ENCODE assay signal across 11 cellular contexts in genomic region chr2:237752761-237753165, GRCh38. TPM values are rescaled to one million over a fixed set of nuclear protein-coding genes. Genes with fewer than 3 reads are reported as not detected.
DNase-seq lines count a peak whose midpoint lies in the region; ATAC-seq and TF ChIP-seq lines count a peak whose summit lies in the region.
"Had no signal": no experiment of that assay in that cellular context is flagged by ENCODE, and none has a peak within 500 bp of the region (broad histone marks: within the 10 kb centered on the region; RNA-seq: fewer than 3 reads in every experiment).

No MANE protein-coding gene starts in this region.

- no peaks in the 10 kb centered on the region for H3K27me3 ChIP-seq in neural progenitor cell

- peak; percentile 87 for ATAC-seq in HG02840 (IDR thresholded peaks at IDR 0.05; ENCODE audit: low FRiP score, unreplicated experiment)
- peak; percentile 91 for ATAC-seq in activated B cell treated with CpG ODN at 0.5 μM for 24 hours (ENCODE audit: low read depth)
- peak; percentile 99 for ATAC-seq in stimulated activated naive CD8-positive, alpha-beta T cell treated with anti-CD3 and anti-CD28 coated beads, Interleukin-15, Interleukin-2, amounts not matched to agents 100 U/mL and 50 U/mL, for 24 hours

- no peak overlapping the region for H3K9ac ChIP-seq in neural progenitor cell

- no peak overlapping the region for H3K4me3 ChIP-seq in neural progenitor cell
- H3K4me3 ChIP-seq: thoracic aorta had no signal

- H3K36me3 Mint-ChIP-seq in activated B cell treated with CpG ODN at 0.5 μM for 24 hours (ENCODE audit: low read depth) (peaks cover 91% of the 10 kb centered on the region), neural progenitor cell (peaks cover 47% of the 10 kb centered on the region)

- H3K9me3 Mint-ChIP-seq in activated B cell treated with CpG ODN at 0.5 μM for 24 hours (no peaks in the 10 kb centered on the region), neural progenitor cell (no peaks in the 10 kb centered on the region)

- H3K9me3 ChIP-seq in neural progenitor cell (ENCODE audit: low read depth) = no peaks in the 10 kb centered on the region
- H3K9me3 ChIP-seq: thoracic aorta had no signal

- TF ChIP-seq CTCF in activated B cell treated with CpG ODN at 0.5 μM for 24 hours (IDR thresholded peaks at IDR 0.05) (no peak), neural progenitor cell (IDR thresholded peaks at IDR 0.05) (no peak)

- no peaks in the 10 kb centered on the region for H3F3A ChIP-seq in neural progenitor cell (ENCODE audit: low read depth)

- H3K79me2 ChIP-seq in neural progenitor cell (ENCODE audit: low read depth) = no peaks in the 10 kb centered on the region

- no peaks in the 10 kb centered on the region for H4K20me1 ChIP-seq in neural progenitor cell (ENCODE audit: low read depth)

- H3K4me3 Mint-ChIP-seq in activated B cell treated with CpG ODN at 0.5 μM for 24 hours = no peak overlapping the region
- H3K4me3 Mint-ChIP-seq in neural progenitor cell = no peak overlapping the region

- CTCF ChIA-PET in activated B cell treated with CpG ODN at 0.5 μM for 24 hours (lab: Charles Lee) = no interaction called here

- H3K27ac Mint-ChIP-seq in activated B cell treated with CpG ODN at 0.5 μM for 24 hours (peak overlapping the region; percentile 50), neural progenitor cell (no peak overlapping the region)

- H3K4me1 Mint-ChIP-seq in activated B cell treated with CpG ODN at 0.5 μM for 24 hours = peaks cover 12% of the 10 kb centered on the region
- no peaks in the 10 kb centered on the region for H3K4me1 Mint-ChIP-seq in neural progenitor cell

- no peak overlapping the region for H3K27ac ChIP-seq in neural progenitor cell
- H3K27ac ChIP-seq: C4-2B, thoracic aorta had no signal

- intact Hi-C loops in activated B cell treated with CpG ODN at 0.5 μM for 24 hours (cut with micrococcal nuclease) = no loop called here

- H3K36me3 ChIP-seq in neural progenitor cell = no peaks in the 10 kb centered on the region

- H3K4me2 ChIP-seq in neural progenitor cell = no peak overlapping the region

- H3K27me3 Mint-ChIP-seq in activated B cell treated with CpG ODN at 0.5 μM for 24 hours = no peaks in the 10 kb centered on the region
- no peaks in the 10 kb centered on the region for H3K27me3 Mint-ChIP-seq in neural progenitor cell (ENCODE audit: insufficient read depth, low read depth)

- DNase-seq in stimulated activated CD4-positive, alpha-beta T cell treated with anti-CD3 and anti-CD28 coated beads, Interleukin-12 subunit alpha, Interleukin-12 subunit beta, amount 100 ng/mL, for 48 hours (ENCODE audit: low read depth in 2 of 3, low spot score in 1 of 3) = peak in 2 of 3 donors; percentile 17 to 19
- DNase-seq in stimulated activated CD4-positive, alpha-beta T cell treated with anti-CD3 and anti-CD28 coated beads, Interleukin-12 subunit alpha, Interleukin-12 subunit beta, amount 100 ng/mL, for 4 hours = no peak
- DNase-seq in activated B cell treated with CpG ODN at 0.5 μM for 24 hours (no peak), neural progenitor cell (ENCODE audit: low spot score) (no peak), NCI-H345 treated with DMSO at 0.1 percent for 48 hours (lab: John Stamatoyannopoulos, UW; ENCODE audit: unreplicated experiment) (no peak), NOMO-1 treated with DMSO at 0.1 percent for 48 hours (lab: John Stamatoyannopoulos, UW; ENCODE audit: unreplicated experiment) (no peak)
- DNase-seq in stimulated activated naive CD8-positive, alpha-beta T cell treated with anti-CD3 and anti-CD28 coated beads, Interleukin-15, Interleukin-2, amounts not matched to agents 100 U/mL and 50 U/mL, for 24 hours = peak; percentile 59
- DNase-seq: activated CD4-positive, alpha-beta T cell treated with anti-CD3 and anti-CD28 coated beads for 4 hours had no signal

- POLR2A ChIA-PET in activated B cell treated with CpG ODN at 0.5 μM for 24 hours (lab: Charles Lee) = no interaction called here

- H2AFZ ChIP-seq in neural progenitor cell (replicated peaks) = no peak overlapping the region

- peaks cover 9% of the 10 kb centered on the region for H3K4me1 ChIP-seq in neural progenitor cell

RNA-seq across cellular contexts. Expression of gene RBM44, which starts 45.8 kb away (rescaled TPM):
- total RNA-seq in activated B cell treated with CpG ODN at 0.5 μM for 24 hours (0.69 and 1.3 TPM in 2 replicates), neural progenitor cell (ENCODE audit: low replicate concordance) (0.30 and 0.34 TPM in 2 replicates)

Comparison
In these comparisons a context has a peak if more than half of its experiments do, and no peak if none do; other contexts are left out.
1. DNase-seq: peak in stimulated activated CD4-positive, alpha-beta T cell treated with anti-CD3 and anti-CD28 coated beads, Interleukin-12 subunit alpha, Interleukin-12 subunit beta, amount 100 ng/mL, for 48 hours (2 of 3) and stimulated activated naive CD8-positive, alpha-beta T cell treated with anti-CD3 and anti-CD28 coated beads, Interleukin-15, Interleukin-2, amounts not matched to agents 100 U/mL and 50 U/mL, for 24 hours (single experiment); none in stimulated activated CD4-positive, alpha-beta T cell treated with anti-CD3 and anti-CD28 coated beads, Interleukin-12 subunit alpha, Interleukin-12 subunit beta, amount 100 ng/mL, for 4 hours (single experiment), activated B cell treated with CpG ODN at 0.5 μM for 24 hours (single experiment), neural progenitor cell (single experiment), NCI-H345 treated with DMSO at 0.1 percent for 48 hours (single experiment) and NOMO-1 treated with DMSO at 0.1 percent for 48 hours (single experiment).
2. Peak in every context shown above with its lines, with median percentiles within 50 percentile points of each other: ATAC-seq.